29 cellular contexts compared by ENCODE assay signal in genomic region chr11:93796424-93796823, GRCh38. TPM values are rescaled to one million over a fixed set of nuclear protein-coding genes. Genes with fewer than 3 reads are reported as not detected.
"Had no signal": no experiment of that assay in that cellular context is flagged by ENCODE, and none has a peak within 500 bp of the region (broad histone marks: within the 10 kb centered on the region; RNA-seq: fewer than 3 reads in every experiment).

No MANE protein-coding gene starts in this region.

- DNase-seq: dorsolateral prefrontal cortex; effector CD4-positive, alpha-beta T cell; foreskin fibroblast; gastrocnemius medialis; head of caudate nucleus; kidney; nephron progenitor cell; nucleus accumbens; sigmoid colon; stimulated activated CD4-positive, alpha-beta T cell treated with anti-CD3 and anti-CD28 coated beads, Interleukin-2, amount 100 ng/mL, for 24 hours; stimulated activated CD4-positive, alpha-beta T cell treated with anti-CD3 and anti-CD28 coated beads, Interleukin-4, amount 100 ng/mL, for 24 hours; stimulated activated naive CD4-positive, alpha-beta T cell treated with Interleukin-2 at 50 U/mL for 16 hours; substantia nigra; testis; tibial artery; upper lobe of left lung; uterus had no signal

- ATAC-seq: esophagus mucosa; gastrocnemius medialis; left lobe of liver; stimulated activated effector memory CD8-positive, alpha-beta T cell treated with anti-CD3 and anti-CD28 coated beads, Interleukin-12 subunit alpha, Interleukin-12 subunit beta, amount 100 ng/mL, for 72 hours had no signal

- H3K36me3 ChIP-seq: uterus had no signal

- H3K9me3 Mint-ChIP-seq: memory B cell; nephron progenitor cell; stimulated activated effector memory CD8-positive, alpha-beta T cell treated with anti-CD3 and anti-CD28 coated beads, Interleukin-12 subunit alpha, Interleukin-12 subunit beta, amount 100 ng/mL, for 72 hours had no signal

- H3K27ac ChIP-seq: gastrocnemius medialis, prostate gland, right atrium auricular region, sigmoid colon, testis, tibial artery, upper lobe of left lung, uterus had no signal

- FAIRE-seq: kidney had no signal

- H3K27ac Mint-ChIP-seq: memory B cell; stimulated activated effector memory CD8-positive, alpha-beta T cell treated with anti-CD3 and anti-CD28 coated beads, Interleukin-12 subunit alpha, Interleukin-12 subunit beta, amount 100 ng/mL, for 72 hours had no signal

- H3K4me1 Mint-ChIP-seq: memory B cell; nephron progenitor cell; stimulated activated effector memory CD8-positive, alpha-beta T cell treated with anti-CD3 and anti-CD28 coated beads, Interleukin-12 subunit alpha, Interleukin-12 subunit beta, amount 100 ng/mL, for 72 hours had no signal

- H3K9me3 ChIP-seq: gastrocnemius medialis, prostate gland, right atrium auricular region, sigmoid colon, testis, tibial artery, upper lobe of left lung, uterus had no signal

- H3K4me1 ChIP-seq: gastrocnemius medialis, prostate gland, right atrium auricular region, sigmoid colon, testis, tibial artery, upper lobe of left lung, uterus had no signal

- H3K27me3 ChIP-seq: dorsolateral prefrontal cortex, gastrocnemius medialis, right atrium auricular region, sigmoid colon, testis, tibial artery, upper lobe of left lung, uterus had no signal

- H3K4me3 ChIP-seq: dorsolateral prefrontal cortex, gastrocnemius medialis, lung, prostate gland, right atrium auricular region, sigmoid colon, testis, tibial artery, upper lobe of left lung, uterus had no signal

- H3K4me3 Mint-ChIP-seq: memory B cell; nephron progenitor cell; stimulated activated effector memory CD8-positive, alpha-beta T cell treated with anti-CD3 and anti-CD28 coated beads, Interleukin-12 subunit alpha, Interleukin-12 subunit beta, amount 100 ng/mL, for 72 hours had no signal

- H3K27me3 Mint-ChIP-seq: memory B cell had no signal

RNA-seq across cellular contexts. Expression of gene VSTM5, which starts 54.0 kb away (rescaled TPM):
- total RNA-seq: gastrocnemius medialis, glomerular endothelial cell, left lobe of liver, liver, mononuclear cell, osteocyte, right atrium auricular region, skeletal muscle tissue had no signal
